ENCODE assay signal across 25 cellular contexts in genomic region chr2:84654414-84654813, GRCh38.
"Had no signal": no experiment of that assay in that cellular context is flagged by ENCODE, and none has a peak within 500 bp of the region (broad histone marks: within the 10 kb centered on the region; RNA-seq: fewer than 3 reads in every experiment).

No MANE protein-coding gene starts in this region.

- H3K36me3 ChIP-seq: adrenal gland, colonic mucosa, SJSA1 had no signal

- H3K9me3 ChIP-seq: adrenal gland, colonic mucosa, SJSA1 had no signal

- H3K4me3 Mint-ChIP-seq: activated CD8-positive, alpha-beta T cell treated with anti-CD3 and anti-CD28 coated beads for 36 hours; activated naive CD4-positive, alpha-beta T cell treated with anti-CD3 and anti-CD28 coated beads, Interleukin-2, amount 10 ng/mL, durations not matched to agents 7 days and 5 days; activated T-cell treated with anti-CD3 and anti-CD28 coated beads, Interleukin-2, amount 50 U/mL, for 72 hours; T-helper 1 cell treated with Interleukin-12 subunit alpha and Interleukin-12 subunit beta and Interleukin-4 antibody, amounts not matched to agents 30 μg/mL and 1 μg/mL, for 36 hours had no signal

- ATAC-seq: activated CD4-positive, CD25-positive, alpha-beta regulatory T cell treated with anti-CD3 and anti-CD28 coated beads, Interleukin-2, amount 50 U/mL, for 24 hours; activated CD8-positive, alpha-beta T cell treated with anti-CD3 and anti-CD28 coated beads for 36 hours; activated T-cell treated with anti-CD3 and anti-CD28 coated beads, Interleukin-2, amount 50 U/mL, for 72 hours; PC-3; SK-N-SH treated with all-trans-retinoic acid at 6 μM for 48 hours had no signal

- H3K27me3 ChIP-seq: adrenal gland, colonic mucosa, SJSA1 had no signal

- H3K27ac ChIP-seq: adrenal gland, colonic mucosa, SJSA1 had no signal

- H3K4me1 ChIP-seq: adrenal gland, colonic mucosa, SJSA1 had no signal

- H3K27me3 Mint-ChIP-seq: activated CD8-positive, alpha-beta T cell treated with anti-CD3 and anti-CD28 coated beads for 36 hours; activated naive CD4-positive, alpha-beta T cell treated with anti-CD3 and anti-CD28 coated beads, Interleukin-2, amount 10 ng/mL, durations not matched to agents 7 days and 5 days had no signal

- H3K27ac Mint-ChIP-seq: activated CD8-positive, alpha-beta T cell treated with anti-CD3 and anti-CD28 coated beads for 36 hours; activated naive CD4-positive, alpha-beta T cell treated with anti-CD3 and anti-CD28 coated beads, Interleukin-2, amount 10 ng/mL, durations not matched to agents 7 days and 5 days; activated T-cell treated with anti-CD3 and anti-CD28 coated beads, Interleukin-2, amount 50 U/mL, for 72 hours; activated T-helper 2 cell treated with anti-CD3 and anti-CD28 coated beads, Interferon-gamma antibody, Interleukin-2, Interleukin-4, amounts not matched to agents 10 μg/mL and 5 μg/mL and 100 μg/mL, durations not matched to agents 14 hours and 24 hours and 36 hours; T-helper 1 cell treated with Interleukin-12 subunit alpha and Interleukin-12 subunit beta and Interleukin-4 antibody, amounts not matched to agents 30 μg/mL and 1 μg/mL, for 36 hours had no signal

- H3K4me3 ChIP-seq: adrenal gland, colonic mucosa, SJSA1 had no signal

- DNase-seq: activated CD4-positive, alpha-beta T cell treated with anti-CD3 and anti-CD28 coated beads for 4 hours; activated CD8-positive, alpha-beta memory T cell treated with anti-CD3 and anti-CD28 coated beads, Interleukin-2, amount 50 U/mL, for 4 hours; activated CD8-positive, alpha-beta T cell treated with anti-CD3 and anti-CD28 coated beads for 36 hours; activated gamma-delta T cell treated with Interleukin-2 at 50 U/mL for 16 hours; activated naive CD4-positive, alpha-beta T cell treated with anti-CD3 and anti-CD28 coated beads, Interleukin-2, amount 10 ng/mL, durations not matched to agents 7 days and 5 days; activated T-cell treated with anti-CD3 and anti-CD28 coated beads, Interleukin-2, amount 50 U/mL, for 72 hours; adrenal gland; anterior cingulate cortex; colonic mucosa; Karpas-422; NCI-H1105; NCI-H1436; NCI-H1694 treated with DMSO at 0.1 percent for 48 hours; NCI-H2029 treated with DMSO at 0.1 percent for 48 hours; NCI-H510A treated with DMSO at 0.1 percent for 48 hours; NCI-H69; NK-92 treated with Interleukin-12 subunit alpha and Interleukin-12 subunit beta, amount 100 ng/mL, for 24 hours; PC-3; SHP77; SW 1271 had no signal
